In genomic region chr4:77818667-77819408, GRCh38 we compare ENCODE assay signal across 8 cellular contexts. TPM values are rescaled to one million over a fixed set of nuclear protein-coding genes. Genes with fewer than 3 reads are reported as not detected.
DNase-seq lines count a peak whose midpoint lies in the region; ATAC-seq and TF ChIP-seq lines count a peak whose summit lies in the region.

Gene CNOT6L, minus strand, starts transcription at chr4:77819368. Its CDS starts 60 bp downstream, at chr4:77819308.

- peak; percentile 72 for DNase-seq in AG08396 (ENCODE audit: low spot score)
- peak; percentile 70 for DNase-seq in RPMI8226
- DNase-seq in activated gamma-delta T cell (lab: John Stamatoyannopoulos, UW): peak; percentile 53
- peak; percentile 57 for DNase-seq in fibroblast of the aortic adventitia (ENCODE audit: low read depth)

- H3K27me3 Mint-ChIP-seq in nephron (ENCODE audit: low read depth): no peaks in the 10 kb centered on the region

- no peaks in the 10 kb centered on the region for H3K36me3 Mint-ChIP-seq in nephron (ENCODE audit: low read depth)

- ATAC-seq in GM18909 (IDR thresholded peaks at IDR 0.05; ENCODE audit: poor library complexity, unreplicated experiment): peak; percentile 33
- peak; percentile 18 for ATAC-seq in HG03460 (IDR thresholded peaks at IDR 0.05; ENCODE audit: unreplicated experiment)

- H3K4me3 ChIP-seq in fibroblast of the aortic adventitia (ENCODE audit: low read depth, low read length) (peak within 1 kb of the TSS; percentile 90), stomach smooth muscle (ENCODE audit: low read length in 2 of 2) (peak within 1 kb of the TSS; percentile 92 to 97)

- H3K27ac ChIP-seq in stomach smooth muscle (ENCODE audit: low read length): peak within 1 kb of the TSS; percentile 95

- TF ChIP-seq CTCF in fibroblast of the aortic adventitia (IDR thresholded peaks at IDR 0.05; ENCODE audit: insufficient read depth, low read length) (no peak), nephron (IDR thresholded peaks at IDR 0.05; ENCODE audit: unreplicated experiment in 3 of 3) (no peak)

- no peaks in the 10 kb centered on the region for H3K27me3 ChIP-seq in stomach smooth muscle (ENCODE audit: control insufficient read depth in 1 of 2, insufficient read depth in 2 of 2, low read length in 2 of 2)

- H3K9ac ChIP-seq in stomach smooth muscle (ENCODE audit: low read length in 2 of 2): peak within 1 kb of the TSS; percentile 91 to 98

- peak within 1 kb of the TSS; percentile 97 to 99 (median 99) for H3K4me3 Mint-ChIP-seq in nephron

- H3K4me1 Mint-ChIP-seq in nephron: peaks cover 43% of the 10 kb centered on the region

- no peaks in the 10 kb centered on the region for H3K36me3 ChIP-seq in stomach smooth muscle (ENCODE audit: control insufficient read depth in 2 of 2, insufficient read depth in 2 of 2, low read length in 2 of 2)

- H3K9me3 Mint-ChIP-seq in nephron: no peaks in the 10 kb centered on the region

- no peaks in the 10 kb centered on the region for H3K9me3 ChIP-seq in stomach smooth muscle (ENCODE audit: control insufficient read depth in 2 of 2, low read length in 2 of 2)

- peak within 1 kb of the TSS; percentile 99 for H3K27ac Mint-ChIP-seq in nephron

- H3K4me1 ChIP-seq in stomach smooth muscle (ENCODE audit: control insufficient read depth, insufficient read depth, low read length): peaks cover 9% of the 10 kb centered on the region

RNA-seq across cellular contexts. Expression of gene CNOT6L, which starts in this region (rescaled TPM):
- total RNA-seq in fibroblast of the aortic adventitia (ENCODE audit: low replicate concordance): 16.4 and 22.2 TPM in 2 replicates

Comparison
In these comparisons a context has a peak if more than half of its experiments do, and no peak if none do; other contexts are left out.
1. Peak in every context shown above with its lines: DNase-seq, ATAC-seq, H3K4me3 ChIP-seq and H3K27ac ChIP-seq.